In the genomic region with DNA sequence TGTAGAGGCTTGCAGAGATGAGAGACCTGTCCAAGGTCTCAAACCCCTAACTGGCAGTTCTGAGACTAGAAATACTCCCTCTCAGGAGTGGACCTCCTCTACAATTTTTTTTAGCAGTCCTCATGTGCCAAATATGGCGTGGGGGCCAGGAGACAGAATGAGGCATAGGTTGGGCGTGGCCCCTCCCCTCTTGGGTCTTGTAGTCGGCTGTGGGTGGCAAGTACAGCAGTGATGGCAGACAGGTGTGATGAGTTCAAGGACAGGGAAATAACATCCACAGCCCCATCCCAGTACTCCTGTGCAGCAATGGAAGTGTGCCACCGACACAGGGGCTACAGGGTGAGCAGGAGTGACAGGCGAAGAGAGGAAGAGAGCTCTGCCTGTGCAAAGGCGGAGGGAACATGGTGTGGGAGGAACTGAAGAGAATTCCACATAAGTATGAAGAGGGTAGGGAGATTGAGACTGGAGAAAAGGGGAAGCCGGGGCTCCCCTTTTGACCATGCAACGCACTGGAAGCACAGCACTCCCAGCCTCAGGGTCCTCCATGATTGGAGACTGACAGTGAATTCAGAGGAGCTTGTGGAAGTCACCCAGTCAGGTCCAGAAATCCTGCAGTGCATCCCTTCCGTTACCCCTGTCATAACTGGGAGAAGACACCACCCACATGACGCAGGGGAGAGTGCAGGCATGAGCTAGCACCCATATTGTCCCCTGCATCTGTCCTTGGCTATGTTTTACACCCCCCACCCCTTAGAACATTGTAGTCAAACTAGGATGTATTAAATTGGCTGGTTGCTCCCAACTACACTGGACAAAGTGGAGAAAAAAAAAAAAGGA, we compare ENCODE assay signal across 10 cellular contexts. TPM values are rescaled to one million over a fixed set of nuclear protein-coding genes. Genes with fewer than 3 reads are reported as not detected.
DNase-seq lines count a peak whose midpoint lies in the region; ATAC-seq and TF ChIP-seq lines count a peak whose summit lies in the region.
"Had no signal": no experiment of that assay in that cellular context is flagged by ENCODE, and none has a peak within 500 bp of the region (broad histone marks: within the 10 kb centered on the region; RNA-seq: fewer than 3 reads in every experiment).

No MANE protein-coding gene starts in this region.

- H3K4me1 Mint-ChIP-seq in activated CD4-positive, alpha-beta T cell treated with anti-CD3 and anti-CD28 coated beads for 36 hours, result peaks cover 57% of the 10 kb centered on the region
- H3K4me1 Mint-ChIP-seq in chondrocyte (ENCODE audit: low read depth), result peaks cover 41% of the 10 kb centered on the region

- peak overlapping the region; percentile 65 for H3K27ac Mint-ChIP-seq in activated CD4-positive, alpha-beta T cell treated with anti-CD3 and anti-CD28 coated beads for 36 hours
- peak overlapping the region; percentile 36 for H3K27ac Mint-ChIP-seq in chondrocyte (ENCODE audit: unreplicated experiment)

- H3K4me2 ChIP-seq in KMS-11, result peak overlapping the region; percentile 43; the same call in 1 of the 2 replicates

- intact Hi-C loops in activated CD4-positive, alpha-beta T cell treated with anti-CD3 and anti-CD28 coated beads for 36 hours (cut with DNase I, micrococcal nuclease), result loop anchor here in 1 of 2 experiments (5.0 kb wide), 1 partner anchor 215 kb away; a partner anchor contains a TSS
- intact Hi-C loops in sciatic nerve (cut with DNase I), result loop anchor here (10.0 kb wide), 1 partner anchor 82 kb away; a partner anchor contains a TSS

- TF ChIP-seq CTCF in KMS-11 (conservative IDR thresholded peaks at IDR 0.05; ENCODE audit: low read depth, low read length), result no peak
- TF ChIP-seq CTCF in chondrocyte (IDR thresholded peaks at IDR 0.05), result no peak
- TF ChIP-seq CTCF in GM13977 (IDR thresholded peaks at IDR 0.05; ENCODE audit: extremely low read depth, insufficient read depth, missing control alignments), result no peak

- H3K36me3 ChIP-seq in KMS-11 (ENCODE audit: insufficient read depth), result peaks cover 3% of the 10 kb centered on the region; the same call in 1 of the 2 replicates

- no peak overlapping the region for H3K4me3 Mint-ChIP-seq in activated CD4-positive, alpha-beta T cell treated with anti-CD3 and anti-CD28 coated beads for 36 hours
- no peak overlapping the region for H3K4me3 Mint-ChIP-seq in chondrocyte (ENCODE audit: unreplicated experiment)
- H3K4me3 Mint-ChIP-seq: stimulated activated naive CD8-positive, alpha-beta T cell treated with anti-CD3 and anti-CD28 coated beads, Interleukin-15, amount 100 ng/mL, for 72 hours had no signal

- no peaks in the 10 kb centered on the region for H3K27me3 Mint-ChIP-seq in activated CD4-positive, alpha-beta T cell treated with anti-CD3 and anti-CD28 coated beads for 36 hours
- H3K27me3 Mint-ChIP-seq in chondrocyte (ENCODE audit: low read depth), result no peaks in the 10 kb centered on the region
- H3K27me3 Mint-ChIP-seq: stimulated activated naive CD8-positive, alpha-beta T cell treated with anti-CD3 and anti-CD28 coated beads, Interleukin-15, amount 100 ng/mL, for 72 hours had no signal

- H3K27me3 ChIP-seq in KMS-11 (ENCODE audit: insufficient read depth, low read depth), result no peaks in the 10 kb centered on the region

- H3K4me3 ChIP-seq in KMS-11 (IDR thresholded peaks at IDR 0.05; ENCODE audit: insufficient read depth, low read depth, low read length), result no peak overlapping the region

- no peak overlapping the region; the same call in 1 of the 2 replicates for H3K9ac ChIP-seq in KMS-11

- H2AFZ ChIP-seq in KMS-11 (ENCODE audit: low read depth), result no peak overlapping the region

- no peaks in the 10 kb centered on the region for H4K20me1 ChIP-seq in KMS-11 (ENCODE audit: insufficient read depth)

- H3K9me3 Mint-ChIP-seq in activated CD4-positive, alpha-beta T cell treated with anti-CD3 and anti-CD28 coated beads for 36 hours (ENCODE audit: low read depth), result no peaks in the 10 kb centered on the region
- no peaks in the 10 kb centered on the region for H3K9me3 Mint-ChIP-seq in chondrocyte (ENCODE audit: low read depth)
- H3K9me3 Mint-ChIP-seq: stimulated activated naive CD8-positive, alpha-beta T cell treated with anti-CD3 and anti-CD28 coated beads, Interleukin-15, amount 100 ng/mL, for 72 hours had no signal

- peak; percentile 36 for DNase-seq in activated CD4-positive, alpha-beta T cell treated with anti-CD3 and anti-CD28 coated beads for 36 hours
- DNase-seq in activated CD4-positive, alpha-beta T cell treated with anti-CD3 and anti-CD28 coated beads, Interleukin-2, amount 50 U/mL, for 1 hour, result no peak
- DNase-seq in chondrocyte (ENCODE audit: low spot score) (no peak), sciatic nerve (ENCODE audit: low spot score) (no peak), GM13977 (ENCODE audit: low spot score) (no peak), cortex of kidney (lab: John Stamatoyannopoulos, UW) (no peak)
- DNase-seq: activated gamma-delta T cell had no signal

- H3K79me2 ChIP-seq in KMS-11 (ENCODE audit: insufficient read depth, low read depth), result peaks cover 4% of the 10 kb centered on the region

- ATAC-seq in activated CD4-positive, alpha-beta T cell treated with anti-CD3 and anti-CD28 coated beads for 36 hours, result no peak
- peak; percentile 2 for ATAC-seq in sciatic nerve
- ATAC-seq in HG02759 (IDR thresholded peaks at IDR 0.05; ENCODE audit: unreplicated experiment), result no peak
- ATAC-seq: stimulated activated naive CD8-positive, alpha-beta T cell treated with anti-CD3 and anti-CD28 coated beads, Interleukin-15, amount 100 ng/mL, for 72 hours had no signal

- peak overlapping the region; percentile 97 for H3K27ac ChIP-seq in KMS-11

- POLR2A ChIA-PET in activated CD4-positive, alpha-beta T cell treated with anti-CD3 and anti-CD28 coated beads for 36 hours (lab: Charles Lee), result interaction anchor here (0.9 kb wide), 1 partner anchor 267 kb away, joined by 3 read pairs; no protein-coding TSS in a partner anchor

- peaks cover 41% of the 10 kb centered on the region for H3K36me3 Mint-ChIP-seq in activated CD4-positive, alpha-beta T cell treated with anti-CD3 and anti-CD28 coated beads for 36 hours (ENCODE audit: low read depth)
- peaks cover 20% of the 10 kb centered on the region for H3K36me3 Mint-ChIP-seq in chondrocyte (ENCODE audit: low read depth)

- in situ Hi-C loops in GM13977 (cut with MboI; ENCODE audit: low pct_unique_long_range_greater_than_20kb, low sequenced_read_pairs, unreplicated experiment), result no loop called here

- CTCF ChIA-PET in activated CD4-positive, alpha-beta T cell treated with anti-CD3 and anti-CD28 coated beads for 36 hours (lab: Charles Lee), result interaction anchor here (0.7 to 1.0 kb wide), 3 partner anchors 17 to 99 kb away, joined by 3 to 4 read pairs (median 3); no protein-coding TSS in a partner anchor

- H3K4me1 ChIP-seq in KMS-11 (ENCODE audit: low read depth, poor library complexity, severe bottlenecking), result peaks cover 92% of the 10 kb centered on the region

RNA-seq across cellular contexts. Expression of a gene that starts 14.8 kb away (rescaled TPM):
- total RNA-seq in activated CD4-positive, alpha-beta T cell treated with anti-CD3 and anti-CD28 coated beads for 36 hours, result under 1 TPM in 1 of 2 experiments, not detected in 1; 0.14 TPM
- total RNA-seq in chondrocyte (not detected in 3 replicates), sciatic nerve (8.2 TPM)

RNA-seq across cellular contexts. Expression of a gene that starts 15.0 kb away (rescaled TPM):
- 100 to 1,000 TPM; 136 to 195 TPM for total RNA-seq in activated CD4-positive, alpha-beta T cell treated with anti-CD3 and anti-CD28 coated beads for 36 hours
- total RNA-seq in chondrocyte, result 146 to 236 TPM (median 223 TPM) in 3 replicates
- 150 TPM for total RNA-seq in sciatic nerve

RNA-seq across cellular contexts. Expression of a gene that starts 42.4 kb away (rescaled TPM):
- 100 to 1,000 TPM; 143 to 175 TPM for total RNA-seq in activated CD4-positive, alpha-beta T cell treated with anti-CD3 and anti-CD28 coated beads for 36 hours
- total RNA-seq in chondrocyte (6.3 to 10.7 TPM (median 6.6 TPM) in 3 replicates), sciatic nerve (60.1 TPM)
